In the genomic region with DNA sequence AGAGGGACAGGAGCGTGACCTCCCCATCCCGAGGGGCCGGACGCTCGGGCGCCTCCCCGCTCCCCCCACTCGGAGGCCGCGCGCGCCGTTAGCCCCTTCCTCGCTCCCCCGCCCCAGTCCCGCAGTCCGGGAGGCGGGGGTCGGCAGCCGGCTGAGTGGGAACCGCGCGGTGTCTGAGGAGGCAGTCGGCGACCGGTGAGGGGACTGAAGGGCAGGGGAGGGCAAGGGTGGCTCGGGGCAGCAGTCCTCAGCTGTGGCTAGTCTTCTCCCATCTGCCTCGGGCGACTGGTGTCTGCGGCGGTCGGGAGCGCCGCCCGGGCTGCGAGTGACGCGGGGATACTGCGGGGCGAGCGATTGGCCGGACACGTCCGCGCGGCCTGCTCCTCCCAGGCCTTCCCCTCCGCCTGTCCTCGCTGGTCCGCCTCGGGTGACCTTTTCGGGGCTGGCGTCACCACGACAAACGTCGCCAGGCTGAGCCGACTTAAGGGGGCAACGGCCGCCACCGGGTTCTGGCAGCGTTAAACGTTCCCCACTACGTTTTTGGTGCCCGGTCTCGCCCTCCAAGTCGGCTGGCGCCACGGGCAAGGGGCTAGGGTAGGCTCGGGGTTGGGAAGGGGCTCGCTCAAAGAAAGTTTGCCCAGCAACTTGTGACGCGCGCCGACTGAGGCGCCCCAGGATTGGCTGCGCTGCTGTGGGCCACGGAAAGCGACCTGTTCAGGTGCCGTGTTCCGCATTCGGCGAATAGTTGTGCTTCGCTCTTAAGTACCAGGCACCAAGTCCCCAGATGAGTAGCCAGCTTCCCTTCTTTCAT, we compare ENCODE assay signal across 8 cellular contexts. TPM values are rescaled to one million over a fixed set of nuclear protein-coding genes. Genes with fewer than 3 reads are reported as not detected.
DNase-seq lines count a peak whose midpoint lies in the region; TF ChIP-seq lines count a peak whose summit lies in the region.

No MANE protein-coding gene starts in this region.

- H3K36me3 Mint-ChIP-seq in HFFc6 (ENCODE audit: low read depth) = no peaks in the 10 kb centered on the region

- peak overlapping the region; percentile 85 for H3K18ac ChIP-seq in trophoblast cell (ENCODE audit: low read length)

- peak overlapping the region; percentile 74 for H4K8ac ChIP-seq in trophoblast cell (ENCODE audit: low read depth, low read length)

- H3K27me3 ChIP-seq in cardiac muscle cell (no peaks in the 10 kb centered on the region), trophoblast cell (ENCODE audit: insufficient read depth, low read length) (no peaks in the 10 kb centered on the region), transverse colon (no peaks in the 10 kb centered on the region)

- peaks cover 7% of the 10 kb centered on the region for H3K79me2 ChIP-seq in trophoblast cell (ENCODE audit: control insufficient read depth, insufficient read depth, low read length, poor library complexity)

- peak overlapping the region; percentile 93 for H3K14ac ChIP-seq in trophoblast cell (ENCODE audit: low read length)

- peak overlapping the region; percentile 35 for H2BK120ac ChIP-seq in trophoblast cell (ENCODE audit: insufficient read depth, low read length, poor library complexity)

- no CpG with 5 or more reads among the region's 82 CpGs for WGBS in trophoblast cell (ENCODE audit: extremely low coverage, insufficient coverage, insufficient read length)
- WGBS in transverse colon (ENCODE audit: low coverage in 1 of 2), 2 donors = 1% methylated on average over 50 of the region's 82 CpGs; no CpG with 5 or more reads in 1 of the 2 donors

- peak overlapping the region; percentile 97 for H3K27ac Mint-ChIP-seq in HFFc6

- no peak overlapping the region for H3K23ac ChIP-seq in trophoblast cell (ENCODE audit: low read length)

- H3K9me3 Mint-ChIP-seq in HFFc6 = no peaks in the 10 kb centered on the region

- H3K9ac ChIP-seq in trophoblast cell (ENCODE audit: low read length) = peak overlapping the region; percentile 55

- in situ Hi-C loops in transverse colon (cut with MboI; ENCODE audit: low pct_ligation_motif_present in 1 of 4, low pct_unique_long_range_greater_than_20kb in 1 of 4, low sequenced_read_pairs in 3 of 4) = no loop called here

- H3K4me3 Mint-ChIP-seq in HFFc6 = no peak overlapping the region; the same call in 1 of the 2 replicates

- H3K9me3 ChIP-seq in cardiac muscle cell (ENCODE audit: low read depth) (no peaks in the 10 kb centered on the region), trophoblast cell (ENCODE audit: insufficient read depth, low read depth, low read length) (no peaks in the 10 kb centered on the region), transverse colon (no peaks in the 10 kb centered on the region)

- peak overlapping the region; percentile 77 for H3K4me2 ChIP-seq in trophoblast cell (ENCODE audit: low read length)

- H3K27ac ChIP-seq in cardiac muscle cell (peak overlapping the region; percentile 99), trophoblast cell (ENCODE audit: low read depth, low read length) (peak overlapping the region; percentile 93), transverse colon (peak overlapping the region; percentile 95 to 100 (median 98))

- no peak for TF ChIP-seq EP300 in transverse colon (IDR thresholded peaks at IDR 0.05; ENCODE audit: low read depth)

- peak overlapping the region; percentile 59 for H2BK5ac ChIP-seq in trophoblast cell (ENCODE audit: low read depth, low read length, poor library complexity)

- H3K4me1 Mint-ChIP-seq in HFFc6 (ENCODE audit: low read depth) = peaks cover 25% of the 10 kb centered on the region

- no peak overlapping the region for H2BK12ac ChIP-seq in trophoblast cell (ENCODE audit: low read length)

- peak overlapping the region; percentile 89 for H3K4me3 ChIP-seq in cardiac muscle cell
- peak overlapping the region; percentile 88 for H3K4me3 ChIP-seq in trophoblast cell (ENCODE audit: low read depth, low read length)
- peak overlapping the region; percentile 52 to 97 (median 82) for H3K4me3 ChIP-seq in transverse colon

- peak overlapping the region; percentile 57 for H2AFZ ChIP-seq in trophoblast cell (ENCODE audit: insufficient read depth, low read length, poor library complexity)

- peak overlapping the region; percentile 17 for H4K12ac ChIP-seq in trophoblast cell (ENCODE audit: low read depth, low read length)

- peak; percentile 93 for TF ChIP-seq POLR2A in transverse colon (IDR thresholded peaks at IDR 0.05)

- no peaks in the 10 kb centered on the region for H3K36me3 ChIP-seq in cardiac muscle cell
- peaks cover 2 to 8% of the 10 kb centered on the region in 2 experiments for H3K36me3 ChIP-seq in trophoblast cell (ENCODE audit: control insufficient read depth in 1 of 2, insufficient read depth in 2 of 2, low read length in 2 of 2)
- no peaks in the 10 kb centered on the region for H3K36me3 ChIP-seq in transverse colon

- peak overlapping the region; percentile 28 for H2AK5ac ChIP-seq in trophoblast cell (ENCODE audit: low read length)

- TF ChIP-seq CTCF in GM10266 (IDR thresholded peaks at IDR 0.05; ENCODE audit: control insufficient read depth, insufficient read depth, low read depth, missing control alignments) = no peak
- TF ChIP-seq CTCF in HFFc6 (IDR thresholded peaks at IDR 0.05) = no peak
- TF ChIP-seq CTCF in cardiac muscle cell (IDR thresholded peaks at IDR 0.05; ENCODE audit: low read depth, low read length) = no peak
- TF ChIP-seq CTCF in transverse colon (IDR thresholded peaks at IDR 0.05) = no peak

- intact Hi-C loops in transverse colon (cut with DNase I; ENCODE audit: low total_unique reads) = loop anchor here (2.0 kb wide), 1 partner anchor 20 kb away; a partner anchor contains a TSS

- peaks cover 8% of the 10 kb centered on the region for H3K4me1 ChIP-seq in cardiac muscle cell (ENCODE audit: low read depth)
- peaks cover 2 to 4% of the 10 kb centered on the region in 2 experiments for H3K4me1 ChIP-seq in trophoblast cell (ENCODE audit: control insufficient read depth in 1 of 2, insufficient read depth in 2 of 2, low read length in 2 of 2)
- H3K4me1 ChIP-seq in transverse colon = peaks cover 14 to 31% (median 20%) of the 10 kb centered on the region in 4 donors

- H3K79me1 ChIP-seq in trophoblast cell (ENCODE audit: low read length) = peaks cover 12% of the 10 kb centered on the region

- peak overlapping the region; percentile 82 for H4K91ac ChIP-seq in trophoblast cell (ENCODE audit: low read depth, low read length)

- DNase-seq in GM10266 (ENCODE audit: extremely low spot score) (peak; percentile 86), HFFc6 (peak; percentile 87), NAMALWA (ENCODE audit: low spot score) (peak; percentile 93), SKM-1 treated with dmso at 0.1 percent for 144 hours (lab: John Stamatoyannopoulos, UW; ENCODE audit: unreplicated experiment) (peak; percentile 88), cardiac muscle cell (ENCODE audit: low read depth in 1 of 2, low spot score in 1 of 2) (peak; percentile 91 to 95), trophoblast cell (peak; percentile 94 to 97), transverse colon (peak; percentile 92)
- peak; percentile 59 for DNase-seq in activated naive CD8-positive, alpha-beta T cell treated with anti-CD3 and anti-CD28 coated beads, Interleukin-2, amount 50 U/mL, for 16 hours (ENCODE audit: low read depth, low spot score)

- H3K27me3 Mint-ChIP-seq in HFFc6 (ENCODE audit: insufficient read depth) = no peaks in the 10 kb centered on the region; the same call in 1 of the 2 replicates

- peak overlapping the region; percentile 61 for H3K4ac ChIP-seq in trophoblast cell (ENCODE audit: low read depth, low read length)

RNA-seq across cellular contexts. Expression of a gene that starts 0.5 kb away (rescaled TPM):
- 10 to 100 TPM; 13.8 to 20.8 (median 17.6) TPM for total RNA-seq in HFFc6 (2021; fragmentation: NEBNext Ultra II Directional; extraction: Animal tissue kit (Norgen Biotek cat#: 25700))
- total RNA-seq in cardiac muscle cell = 66.3 and 72.5 TPM in 2 replicates
- polyA plus RNA-seq in cardiac muscle cell = 56.1 and 59.2 TPM in 2 replicates
- 40.2 and 42.1 TPM in 2 replicates for polyA plus RNA-seq in trophoblast cell (2013)
- total RNA-seq in transverse colon = 10 to 100 TPM; 34.8 to 53.1 (median 44.7) TPM

RNA-seq across cellular contexts. Expression of a gene that starts 12.8 kb away (rescaled TPM):
- total RNA-seq in HFFc6 (2021; fragmentation: NEBNext Ultra II Directional; extraction: Animal tissue kit (Norgen Biotek cat#: 25700)) = 10 to 100 TPM; 29.8 to 42.1 (median 32.2) TPM
- total RNA-seq in cardiac muscle cell = 34.8 and 39.7 TPM in 2 replicates
- polyA plus RNA-seq in cardiac muscle cell = 11.0 and 14.1 TPM in 2 replicates
- polyA plus RNA-seq in trophoblast cell (2013) = 21.2 and 22.7 TPM in 2 replicates
- 10 to 100 TPM; 28.1 to 36.2 (median 31.4) TPM for total RNA-seq in transverse colon

RNA-seq across cellular contexts. Expression of a gene that starts 20.3 kb away (rescaled TPM):
- total RNA-seq in HFFc6 (2021; fragmentation: NEBNext Ultra II Directional; extraction: Animal tissue kit (Norgen Biotek cat#: 25700)) = 10 to 100 TPM; 18.4 to 28.9 (median 21.1) TPM
- total RNA-seq in cardiac muscle cell (101 and 128 TPM in 2 replicates), transverse colon (100 to 1,000 TPM in 1 of 4 donors, 10 to 100 TPM in 3; 41.8 to 100 (median 64.6) TPM)
- 98.9 and 109 TPM in 2 replicates for polyA plus RNA-seq in cardiac muscle cell
- polyA plus RNA-seq in trophoblast cell (2013) = 23.6 and 24.7 TPM in 2 replicates

Comparison
In these comparisons a context has a peak if more than half of its experiments do, and no peak if none do; other contexts are left out.
1. Peak in every context shown above with its lines: DNase-seq, H3K4me3 ChIP-seq and H3K27ac ChIP-seq.